In the genomic region with DNA sequence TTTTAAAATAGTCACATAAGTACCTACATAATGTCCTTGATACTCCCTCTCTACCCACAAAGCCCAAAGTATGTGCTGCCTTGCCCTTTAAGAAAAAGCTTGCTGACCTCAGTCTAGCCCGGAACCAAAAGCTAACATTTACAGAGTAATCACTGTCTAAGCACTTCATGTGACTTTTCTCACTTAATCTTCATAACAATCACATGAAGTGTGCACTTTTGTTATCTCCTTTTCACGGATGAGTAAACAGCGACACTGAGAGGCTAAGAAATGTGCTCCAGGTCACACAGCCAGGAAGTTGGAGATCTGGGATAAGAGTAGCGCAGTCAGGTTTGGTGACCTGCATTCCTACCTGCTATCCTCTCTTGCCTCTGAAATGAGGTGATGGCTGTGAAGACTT, we compare ENCODE assay signal across 1 cellular context.
A peak's percentile ranks its signal among the peaks of the same experiment; 100 is the strongest.
TF ChIP-seq lines count a peak whose summit lies in the region.

No MANE protein-coding gene starts in this region.

TF ChIP-seq in K562, 482 proteins besides CTCF, POLR2A, EP300 and RAD21 (continued from another document and continues in another):
- TF ChIP-seq, protein P1, sequence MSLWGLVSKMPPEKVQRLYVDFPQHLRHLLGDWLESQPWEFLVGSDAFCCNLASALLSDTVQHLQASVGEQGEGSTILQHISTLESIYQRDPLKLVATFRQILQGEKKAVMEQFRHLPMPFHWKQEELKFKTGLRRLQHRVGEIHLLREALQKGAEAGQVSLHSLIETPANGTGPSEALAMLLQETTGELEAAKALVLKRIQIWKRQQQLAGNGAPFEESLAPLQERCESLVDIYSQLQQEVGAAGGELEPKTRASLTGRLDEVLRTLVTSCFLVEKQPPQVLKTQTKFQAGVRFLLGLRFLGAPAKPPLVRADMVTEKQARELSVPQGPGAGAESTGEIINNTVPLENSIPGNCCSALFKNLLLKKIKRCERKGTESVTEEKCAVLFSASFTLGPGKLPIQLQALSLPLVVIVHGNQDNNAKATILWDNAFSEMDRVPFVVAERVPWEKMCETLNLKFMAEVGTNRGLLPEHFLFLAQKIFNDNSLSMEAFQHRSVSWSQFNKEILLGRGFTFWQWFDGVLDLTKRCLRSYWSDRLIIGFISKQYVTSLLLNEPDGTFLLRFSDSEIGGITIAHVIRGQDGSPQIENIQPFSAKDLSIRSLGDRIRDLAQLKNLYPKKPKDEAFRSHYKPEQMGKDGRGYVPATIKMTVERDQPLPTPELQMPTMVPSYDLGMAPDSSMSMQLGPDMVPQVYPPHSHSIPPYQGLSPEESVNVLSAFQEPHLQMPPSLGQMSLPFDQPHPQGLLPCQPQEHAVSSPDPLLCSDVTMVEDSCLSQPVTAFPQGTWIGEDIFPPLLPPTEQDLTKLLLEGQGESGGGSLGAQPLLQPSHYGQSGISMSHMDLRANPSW (CRISPR knock-in tag; IDR thresholded peaks at IDR 0.05) = no peak
- TF ChIP-seq XRCC3 (IDR thresholded peaks at IDR 0.05) = no peak
- TF ChIP-seq ZC3H4 (CRISPR knock-in tag; IDR thresholded peaks at IDR 0.05; ENCODE audit: borderline replicate concordance) = no peak
- TF ChIP-seq, protein P2, sequence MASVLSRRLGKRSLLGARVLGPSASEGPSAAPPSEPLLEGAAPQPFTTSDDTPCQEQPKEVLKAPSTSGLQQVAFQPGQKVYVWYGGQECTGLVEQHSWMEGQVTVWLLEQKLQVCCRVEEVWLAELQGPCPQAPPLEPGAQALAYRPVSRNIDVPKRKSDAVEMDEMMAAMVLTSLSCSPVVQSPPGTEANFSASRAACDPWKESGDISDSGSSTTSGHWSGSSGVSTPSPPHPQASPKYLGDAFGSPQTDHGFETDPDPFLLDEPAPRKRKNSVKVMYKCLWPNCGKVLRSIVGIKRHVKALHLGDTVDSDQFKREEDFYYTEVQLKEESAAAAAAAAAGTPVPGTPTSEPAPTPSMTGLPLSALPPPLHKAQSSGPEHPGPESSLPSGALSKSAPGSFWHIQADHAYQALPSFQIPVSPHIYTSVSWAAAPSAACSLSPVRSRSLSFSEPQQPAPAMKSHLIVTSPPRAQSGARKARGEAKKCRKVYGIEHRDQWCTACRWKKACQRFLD (CRISPR knock-in tag; IDR thresholded peaks at IDR 0.05) = no peak
- TF ChIP-seq GABPA (tag; conservative IDR thresholded peaks at IDR 0.05; ENCODE audit: low read depth) = peak; percentile 79
- TF ChIP-seq DACH1 (IDR thresholded peaks at IDR 0.05; ENCODE audit: partially characterized antibody) = no peak
- TF ChIP-seq CBFA2T2 (conservative IDR thresholded peaks at IDR 0.05) = no peak
- TF ChIP-seq, protein P3, sequence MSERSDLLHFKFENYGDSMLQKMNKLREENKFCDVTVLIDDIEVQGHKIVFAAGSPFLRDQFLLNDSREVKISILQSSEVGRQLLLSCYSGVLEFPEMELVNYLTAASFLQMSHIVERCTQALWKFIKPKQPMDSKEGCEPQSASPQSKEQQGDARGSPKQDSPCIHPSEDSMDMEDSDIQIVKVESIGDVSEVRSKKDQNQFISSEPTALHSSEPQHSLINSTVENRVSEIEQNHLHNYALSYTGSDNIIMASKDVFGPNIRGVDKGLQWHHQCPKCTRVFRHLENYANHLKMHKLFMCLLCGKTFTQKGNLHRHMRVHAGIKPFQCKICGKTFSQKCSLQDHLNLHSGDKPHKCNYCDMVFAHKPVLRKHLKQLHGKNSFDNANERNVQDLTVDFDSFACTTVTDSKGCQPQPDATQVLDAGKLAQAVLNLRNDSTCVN (CRISPR knock-in tag; IDR thresholded peaks at IDR 0.05) = no peak
- TF ChIP-seq, protein P4, sequence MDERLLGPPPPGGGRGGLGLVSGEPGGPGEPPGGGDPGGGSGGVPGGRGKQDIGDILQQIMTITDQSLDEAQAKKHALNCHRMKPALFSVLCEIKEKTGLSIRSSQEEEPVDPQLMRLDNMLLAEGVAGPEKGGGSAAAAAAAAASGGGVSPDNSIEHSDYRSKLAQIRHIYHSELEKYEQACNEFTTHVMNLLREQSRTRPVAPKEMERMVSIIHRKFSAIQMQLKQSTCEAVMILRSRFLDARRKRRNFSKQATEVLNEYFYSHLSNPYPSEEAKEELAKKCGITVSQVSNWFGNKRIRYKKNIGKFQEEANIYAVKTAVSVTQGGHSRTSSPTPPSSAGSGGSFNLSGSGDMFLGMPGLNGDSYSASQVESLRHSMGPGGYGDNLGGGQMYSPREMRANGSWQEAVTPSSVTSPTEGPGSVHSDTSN (CRISPR knock-in tag; IDR thresholded peaks at IDR 0.05; ENCODE audit: low read depth) = no peak
- TF ChIP-seq, protein P4 (tag; conservative IDR thresholded peaks at IDR 0.05; ENCODE audit: low read depth) = peak; percentile 65
- TF ChIP-seq SRSF7 (optimal IDR thresholded peaks at IDR 0.05; ENCODE audit: low read depth, low read length) = no peak
- TF ChIP-seq NR2F6 (CRISPR knock-in tag; IDR thresholded peaks at IDR 0.05) = no peak
- TF ChIP-seq, protein P5, sequence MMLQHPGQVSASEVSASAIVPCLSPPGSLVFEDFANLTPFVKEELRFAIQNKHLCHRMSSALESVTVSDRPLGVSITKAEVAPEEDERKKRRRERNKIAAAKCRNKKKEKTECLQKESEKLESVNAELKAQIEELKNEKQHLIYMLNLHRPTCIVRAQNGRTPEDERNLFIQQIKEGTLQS (IDR thresholded peaks at IDR 0.05) = no peak; the same call in 1 of the 2 replicates
- TF ChIP-seq, protein P5 (CRISPR knock-in tag; conservative IDR thresholded peaks at IDR 0.05) = no peak
- TF ChIP-seq C11orf30 (IDR thresholded peaks at IDR 0.05; ENCODE audit: low read depth) = 0 out of 2 replicates have a peak, but pooled peaks have one; percentile 4
- TF ChIP-seq ZNF436 (CRISPR knock-in tag; IDR thresholded peaks at IDR 0.05) = no peak
- TF ChIP-seq FOXJ2 (tag; IDR thresholded peaks at IDR 0.05) = peak; percentile 85; the same call in 1 of the 2 replicates
- TF ChIP-seq ZNF79 (CRISPR knock-in tag; IDR thresholded peaks at IDR 0.05; ENCODE audit: low read depth) = no peak
- TF ChIP-seq CREB1 (IDR thresholded peaks at IDR 0.05) = no peak
- TF ChIP-seq CREB1 (CRISPR knock-in tag; IDR thresholded peaks at IDR 0.05) = no peak
- peak in 1 of 2 experiments; percentile 29; a peak in 1 of 4 replicates for TF ChIP-seq ARNT (IDR thresholded peaks at IDR 0.05)
- TF ChIP-seq ZNF3 (CRISPR knock-in tag; IDR thresholded peaks at IDR 0.05) = no peak
- TF ChIP-seq GTF2A2 (tag; IDR thresholded peaks at IDR 0.05) = no peak
- no peak for TF ChIP-seq ZNF165 (CRISPR knock-in tag; IDR thresholded peaks at IDR 0.05; ENCODE audit: borderline replicate concordance)
- TF ChIP-seq, protein P6, sequence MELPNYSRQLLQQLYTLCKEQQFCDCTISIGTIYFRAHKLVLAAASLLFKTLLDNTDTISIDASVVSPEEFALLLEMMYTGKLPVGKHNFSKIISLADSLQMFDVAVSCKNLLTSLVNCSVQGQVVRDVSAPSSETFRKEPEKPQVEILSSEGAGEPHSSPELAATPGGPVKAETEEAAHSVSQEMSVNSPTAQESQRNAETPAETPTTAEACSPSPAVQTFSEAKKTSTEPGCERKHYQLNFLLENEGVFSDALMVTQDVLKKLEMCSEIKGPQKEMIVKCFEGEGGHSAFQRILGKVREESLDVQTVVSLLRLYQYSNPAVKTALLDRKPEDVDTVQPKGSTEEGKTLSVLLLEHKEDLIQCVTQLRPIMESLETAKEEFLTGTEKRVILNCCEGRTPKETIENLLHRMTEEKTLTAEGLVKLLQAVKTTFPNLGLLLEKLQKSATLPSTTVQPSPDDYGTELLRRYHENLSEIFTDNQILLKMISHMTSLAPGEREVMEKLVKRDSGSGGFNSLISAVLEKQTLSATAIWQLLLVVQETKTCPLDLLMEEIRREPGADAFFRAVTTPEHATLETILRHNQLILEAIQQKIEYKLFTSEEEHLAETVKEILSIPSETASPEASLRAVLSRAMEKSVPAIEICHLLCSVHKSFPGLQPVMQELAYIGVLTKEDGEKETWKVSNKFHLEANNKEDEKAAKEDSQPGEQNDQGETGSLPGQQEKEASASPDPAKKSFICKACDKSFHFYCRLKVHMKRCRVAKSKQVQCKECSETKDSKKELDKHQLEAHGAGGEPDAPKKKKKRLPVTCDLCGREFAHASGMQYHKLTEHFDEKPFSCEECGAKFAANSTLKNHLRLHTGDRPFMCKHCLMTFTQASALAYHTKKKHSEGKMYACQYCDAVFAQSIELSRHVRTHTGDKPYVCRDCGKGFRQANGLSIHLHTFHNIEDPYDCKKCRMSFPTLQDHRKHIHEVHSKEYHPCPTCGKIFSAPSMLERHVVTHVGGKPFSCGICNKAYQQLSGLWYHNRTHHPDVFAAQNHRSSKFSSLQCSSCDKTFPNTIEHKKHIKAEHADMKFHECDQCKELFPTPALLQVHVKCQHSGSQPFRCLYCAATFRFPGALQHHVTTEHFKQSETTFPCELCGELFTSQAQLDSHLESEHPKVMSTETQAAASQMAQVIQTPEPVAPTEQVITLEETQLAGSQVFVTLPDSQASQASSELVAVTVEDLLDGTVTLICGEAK (IDR thresholded peaks at IDR 0.05) = peak; percentile 55
- TF ChIP-seq, protein P6 (CRISPR knock-in tag; IDR thresholded peaks at IDR 0.05) = no peak
- no peak for TF ChIP-seq ZNF134 (CRISPR knock-in tag; conservative IDR thresholded peaks at IDR 0.05)
- no peak for TF ChIP-seq POLR2G (IDR thresholded peaks at IDR 0.05; ENCODE audit: low read depth, low read length)
- TF ChIP-seq EWSR1 (IDR thresholded peaks at IDR 0.05; ENCODE audit: borderline replicate concordance, low read depth, partially characterized antibody) = peak; percentile 75
- TF ChIP-seq, protein P7, sequence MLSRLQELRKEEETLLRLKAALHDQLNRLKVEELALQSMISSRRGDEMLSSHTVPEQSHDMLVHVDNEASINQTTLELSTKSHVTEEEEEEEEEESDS (CRISPR knock-in tag; IDR thresholded peaks at IDR 0.05) = no peak
- peak; percentile 47; the same call in 1 of the 2 replicates for TF ChIP-seq JUND (IDR thresholded peaks at IDR 0.05; ENCODE audit: borderline replicate concordance, low read depth, low read length)
- TF ChIP-seq JUND (tag; IDR thresholded peaks at IDR 0.05; ENCODE audit: borderline replicate concordance, low read depth, low read length) = peak; percentile 29; the same call in 1 of the 3 replicates
- no peak for TF ChIP-seq ZNF764 (CRISPR knock-in tag; IDR thresholded peaks at IDR 0.05; ENCODE audit: low read depth)
- TF ChIP-seq ZNF174 (CRISPR knock-in tag; IDR thresholded peaks at IDR 0.05) = no peak
- no peak for TF ChIP-seq MAZ (CRISPR knock-in tag; conservative IDR thresholded peaks at IDR 0.05 in 1 of 2, IDR thresholded peaks at IDR 0.05 in 1 of 2)
- TF ChIP-seq RUNX1 (IDR thresholded peaks at IDR 0.05; ENCODE audit: low read depth) = no peak
